8 cellular contexts compared by ENCODE assay signal in genomic region chr10:96124230-96125141, GRCh38. TPM values are rescaled to one million over a fixed set of nuclear protein-coding genes. Genes with fewer than 3 reads are reported as not detected.
A peak's percentile ranks its signal among the peaks of the same experiment; 100 is the strongest.
DNase-seq lines count a peak whose midpoint lies in the region; ATAC-seq and TF ChIP-seq lines count a peak whose summit lies in the region.

No MANE protein-coding gene starts in this region.

- peak; percentile 82 for TF ChIP-seq POLR2A in NB4 (IDR thresholded peaks at IDR 0.05; ENCODE audit: extremely low read depth, insufficient read length)

- peaks cover 43 to 93% of the 10 kb centered on the region in 2 donors for H3K27me3 ChIP-seq in left lung

- DNase-seq in ELF-1 (ENCODE audit: low read depth, low spot score) = peak; percentile 80
- peak; percentile 95 for DNase-seq in NB4 (ENCODE audit: low read depth)
- DNase-seq in astrocyte of the cerebellum (ENCODE audit: low read depth) = no peak
- peak; percentile 51 to 67 for DNase-seq in left lung
- no peak for DNase-seq in naive thymus-derived CD8-positive, alpha-beta T cell
- DNase-seq in DMS79 treated with DMSO at 0.1 percent for 48 hours (lab: John Stamatoyannopoulos, UW) = no peak
- no peak for DNase-seq in mesenteric fat pad (ENCODE audit: low spot score)

- H3K4me1 ChIP-seq in left lung = no peaks in the 10 kb centered on the region

- TF ChIP-seq CTCF in NB4 (IDR thresholded peaks at IDR 0.05; ENCODE audit: low read depth, low read length) (no peak), astrocyte of the cerebellum (IDR thresholded peaks at IDR 0.05; ENCODE audit: low read depth, low read length, missing control alignments) (no peak), left lung (IDR thresholded peaks at IDR 0.05) (no peak)

- ATAC-seq in left lung (peak; percentile 94), GM18520 (IDR thresholded peaks at IDR 0.05; ENCODE audit: unreplicated experiment) (no peak)
- no peak for ATAC-seq in naive thymus-derived CD8-positive, alpha-beta T cell

- H3K4me3 Mint-ChIP-seq in naive thymus-derived CD8-positive, alpha-beta T cell = no peak overlapping the region

- H3K9me3 Mint-ChIP-seq in naive thymus-derived CD8-positive, alpha-beta T cell = peaks cover 0 to 23% (median 6%) of the 10 kb centered on the region in 9 donors

- H3K27ac Mint-ChIP-seq in naive thymus-derived CD8-positive, alpha-beta T cell = peak overlapping the region in 1 of 10 donors; percentile 43

- in situ Hi-C loops in astrocyte of the cerebellum (cut with HindIII; ENCODE audit: low sequenced_read_pairs) = no loop called here

- no peaks in the 10 kb centered on the region for H3K36me3 ChIP-seq in left lung

- H3K27ac ChIP-seq in left lung = peak overlapping the region in 1 of 2 donors; percentile 63

- intact Hi-C loops in left lung (cut with DNase I) = loop anchor here in 1 of 2 donors (5.0 kb wide), 1 partner anchor 32 kb away; no protein-coding TSS in a partner anchor

- H3K4me1 Mint-ChIP-seq in naive thymus-derived CD8-positive, alpha-beta T cell = peaks cover 0 to 4% (median 2%) of the 10 kb centered on the region in 4 donors

- POLR2A ChIA-PET in naive thymus-derived CD8-positive, alpha-beta T cell (lab: Charles Lee) = interaction anchor here (0.7 kb wide), 1 partner anchor 36 kb away, joined by 3 read pairs; no protein-coding TSS in a partner anchor

- H3K4me3 ChIP-seq in NB4 (ENCODE audit: low read depth, low read length) (peak overlapping the region; percentile 63), astrocyte of the cerebellum (ENCODE audit: low read depth, low read length) (peak overlapping the region; percentile 11), left lung (peak overlapping the region; percentile 3 to 23)

- H3K9me3 ChIP-seq in left lung = no peaks in the 10 kb centered on the region

- peaks cover 0 to 22% (median 17%) of the 10 kb centered on the region in 3 donors for H3K36me3 Mint-ChIP-seq in naive thymus-derived CD8-positive, alpha-beta T cell

- H3K27me3 Mint-ChIP-seq in naive thymus-derived CD8-positive, alpha-beta T cell = peaks cover 46 to 92% (median 72%) of the 10 kb centered on the region in 5 donors

RNA-seq across cellular contexts. Expression of gene ZNF518A, which starts 5.6 kb away (rescaled TPM):
- total RNA-seq in left lung (10 to 100 TPM; 19.5 to 23.1 TPM), mesenteric fat pad (12.9 TPM)
- total RNA-seq in naive thymus-derived CD8-positive, alpha-beta T cell = 10 to 100 TPM; 25.8 to 26.0 TPM
- polyA plus RNA-seq in naive thymus-derived CD8-positive, alpha-beta T cell = 10 to 100 TPM in 2 of 3 donors, 1 to 10 TPM in 1; 7.6 to 11.2 (median 10.2) TPM

Comparison
In these comparisons a context has a peak if more than half of its experiments do, and no peak if none do; other contexts are left out.
1. DNase-seq: peak in ELF-1 (single experiment), NB4 (single experiment) and left lung (2 of 2); none in astrocyte of the cerebellum (single experiment), naive thymus-derived CD8-positive, alpha-beta T cell (0 of 10), DMS79 treated with DMSO at 0.1 percent for 48 hours (single experiment) and mesenteric fat pad (single experiment).
2. H3K4me3 ChIP-seq: peak in every context shown above with its lines; median percentile 63 in NB4; 13 in left lung; 11 in astrocyte of the cerebellum.